Comparison of ENCODE assay signal across 14 cellular contexts in genomic region chr17:29059281-29059680, GRCh38. TPM values are rescaled to one million over a fixed set of nuclear protein-coding genes. Genes with fewer than 3 reads are reported as not detected.
DNase-seq lines count a peak whose midpoint lies in the region; ATAC-seq and FAIRE-seq lines count a peak whose summit lies in the region.
"Had no signal": no experiment of that assay in that cellular context is flagged by ENCODE, and none has a peak within 500 bp of the region (broad histone marks: within the 10 kb centered on the region; RNA-seq: fewer than 3 reads in every experiment).

No MANE protein-coding gene starts in this region.

- DNase-seq in CD1c-positive myeloid dendritic cell (ENCODE audit: extremely low spot score): peak; percentile 67
- DNase-seq in LHCN-M2 (ENCODE audit: low read depth): peak; percentile 78
- DNase-seq in astrocyte of the hippocampus (ENCODE audit: low read depth, low spot score): peak; percentile 74
- no peak for DNase-seq in NCI-H82 (lab: John Stamatoyannopoulos, UW)
- DNase-seq in activated CD4-positive, alpha-beta T cell treated with anti-CD3 and anti-CD28 coated beads, Interleukin-2, amount 50 U/mL, for 1 hour: no peak
- DNase-seq in urothelium cell line (ENCODE audit: low spot score): no peak
- DNase-seq: central memory CD4-positive, alpha-beta T cell; foreskin melanocyte; nucleus accumbens had no signal

- peak; percentile 96 for FAIRE-seq in islet of Langerhans (lab: Jason Lieb, UNC)
- no peak for FAIRE-seq in urothelium cell line (lab: Jason Lieb, UNC)
- FAIRE-seq: H1 had no signal

- ATAC-seq in HG03095 (IDR thresholded peaks at IDR 0.05; ENCODE audit: unreplicated experiment): no peak
- ATAC-seq: activated CD4-positive, CD25-positive, alpha-beta regulatory T cell treated with anti-CD3 and anti-CD28 coated beads, Interleukin-2, amount 50 U/mL, for 24 hours had no signal

RNA-seq across cellular contexts. Expression of gene PIPOX, which starts 16.3 kb away (rescaled TPM):
- 0.38 and 1.7 TPM in 2 replicates for total RNA-seq in LHCN-M2 (2014; rRNA removed)
- 0.27 TPM for polyA plus RNA-seq in LHCN-M2 (2012)

RNA-seq across cellular contexts. Expression of gene SEZ6, which starts 53.4 kb away (rescaled TPM):
- total RNA-seq in LHCN-M2 (2014; rRNA removed): not detected in 2 replicates
- polyA plus RNA-seq in LHCN-M2 (2012): 0.10 TPM
- total RNA-seq: NCI-H460 had no signal

Comparison
In these comparisons a context has a peak if more than half of its experiments do, and no peak if none do; other contexts are left out.
1. DNase-seq: peak in CD1c-positive myeloid dendritic cell (single experiment), LHCN-M2 (single experiment) and astrocyte of the hippocampus (single experiment); none in NCI-H82 (single experiment), activated CD4-positive, alpha-beta T cell treated with anti-CD3 and anti-CD28 coated beads, Interleukin-2, amount 50 U/mL, for 1 hour (single experiment) and urothelium cell line (single experiment).